ENCODE assay signal across 2 cellular contexts in the genomic region with DNA sequence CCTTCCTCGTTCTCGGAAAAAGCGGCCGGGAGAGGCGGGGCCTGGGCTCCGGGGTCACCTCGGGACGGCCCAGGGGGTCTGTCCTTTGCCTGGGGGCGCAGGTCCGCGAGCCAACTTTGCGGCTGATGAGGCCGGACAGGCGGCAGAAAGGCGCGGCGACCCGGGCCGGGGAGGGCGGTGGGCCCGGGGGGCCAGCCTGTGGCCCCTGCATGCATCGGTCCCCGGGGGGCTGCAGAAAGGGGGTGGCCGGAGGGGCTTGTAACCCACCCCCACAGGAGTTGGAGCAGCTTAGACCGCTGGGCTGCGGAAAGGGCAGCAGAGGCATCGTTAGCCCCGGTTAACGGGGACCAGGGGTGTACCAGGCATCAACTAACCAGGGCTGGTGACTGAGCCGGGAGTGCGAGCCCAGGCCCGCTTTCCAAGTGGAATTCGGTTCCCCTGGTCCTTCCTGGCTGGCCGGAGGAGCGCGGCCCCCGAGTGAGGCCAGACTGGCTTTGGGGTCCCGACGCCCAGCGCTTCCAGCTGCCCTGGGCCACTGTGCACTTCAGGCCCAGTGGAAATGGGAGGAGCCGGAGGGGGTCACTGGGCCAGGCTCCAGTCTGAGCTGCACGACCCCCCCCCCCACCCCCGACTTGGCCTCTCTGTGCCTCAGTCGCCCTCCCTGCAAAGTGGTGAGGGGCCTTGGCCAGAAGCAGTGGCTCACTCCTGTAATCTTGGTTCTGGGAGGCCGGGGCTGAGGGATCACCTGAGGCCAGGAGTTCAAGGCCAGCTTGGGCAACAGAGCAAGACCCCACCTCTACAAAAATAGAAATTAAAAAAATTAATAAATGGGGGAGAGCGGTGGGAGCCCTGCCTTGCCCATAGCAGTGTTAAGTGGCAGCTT.
TF ChIP-seq lines count a peak whose summit lies in the region.

No MANE protein-coding gene starts in this region.

TF ChIP-seq in IMR-90, 13 proteins besides CTCF, POLR2A, EP300 and RAD21:
- no peak for TF ChIP-seq SMC3 (IDR thresholded peaks at IDR 0.05; ENCODE audit: low read depth, low read length)
- no peak for TF ChIP-seq CEBPB (IDR thresholded peaks at IDR 0.05; ENCODE audit: low read depth, low read length)
- TF ChIP-seq, protein P1, sequence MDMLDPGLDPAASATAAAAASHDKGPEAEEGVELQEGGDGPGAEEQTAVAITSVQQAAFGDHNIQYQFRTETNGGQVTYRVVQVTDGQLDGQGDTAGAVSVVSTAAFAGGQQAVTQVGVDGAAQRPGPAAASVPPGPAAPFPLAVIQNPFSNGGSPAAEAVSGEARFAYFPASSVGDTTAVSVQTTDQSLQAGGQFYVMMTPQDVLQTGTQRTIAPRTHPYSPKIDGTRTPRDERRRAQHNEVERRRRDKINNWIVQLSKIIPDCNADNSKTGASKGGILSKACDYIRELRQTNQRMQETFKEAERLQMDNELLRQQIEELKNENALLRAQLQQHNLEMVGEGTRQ (IDR thresholded peaks at IDR 0.05; ENCODE audit: low read depth, low read length), result no peak
- no peak for TF ChIP-seq BHLHE40 (IDR thresholded peaks at IDR 0.05; ENCODE audit: low read depth, low read length)
- TF ChIP-seq FOS (IDR thresholded peaks at IDR 0.05; ENCODE audit: low read depth, low read length), result no peak
- TF ChIP-seq RFX5 (IDR thresholded peaks at IDR 0.05; ENCODE audit: low read depth, low read length), result no peak
- TF ChIP-seq CHD1 (IDR thresholded peaks at IDR 0.05; ENCODE audit: low read depth, low read length), result no peak
- TF ChIP-seq ELK1 (IDR thresholded peaks at IDR 0.05; ENCODE audit: borderline replicate concordance, low read depth, low read length), result no peak
- TF ChIP-seq MXI1 (IDR thresholded peaks at IDR 0.05; ENCODE audit: borderline replicate concordance, low read depth, low read length), result no peak
- no peak for TF ChIP-seq RCOR1 (IDR thresholded peaks at IDR 0.05; ENCODE audit: insufficient replicate concordance, low read length)
- TF ChIP-seq NFE2L2 (IDR thresholded peaks at IDR 0.05; ENCODE audit: low read depth, low read length), result no peak
- no peak for TF ChIP-seq MAFK (IDR thresholded peaks at IDR 0.05; ENCODE audit: low read depth, low read length)
- TF ChIP-seq MAZ (IDR thresholded peaks at IDR 0.05; ENCODE audit: borderline replicate concordance, low read depth, low read length), result no peak

TF ChIP-seq in endothelial cell of umbilical vein, 7 proteins besides CTCF, POLR2A, EP300 and RAD21:
- TF ChIP-seq MYC (IDR thresholded peaks at IDR 0.05; ENCODE audit: low read depth, low read length) (no peak), MAX (IDR thresholded peaks at IDR 0.05; ENCODE audit: insufficient read depth, insufficient read length) (no peak), FOS (IDR thresholded peaks at IDR 0.05; ENCODE audit: borderline replicate concordance, insufficient read depth, low read length) (no peak), POLR2AphosphoS5 (IDR thresholded peaks at IDR 0.05; ENCODE audit: insufficient read depth, low read depth, low read length) (no peak), GATA2 (IDR thresholded peaks at IDR 0.05; ENCODE audit: insufficient read depth, insufficient read length, low read depth, low read length) (no peak)
TF ChIP-seq in endothelial cell of umbilical vein: peak in this region for 0.
